8 cellular contexts compared by ENCODE assay signal in genomic region chr2:170715932-170716777, GRCh38. TPM values are rescaled to one million over a fixed set of nuclear protein-coding genes. Genes with fewer than 3 reads are reported as not detected.
DNase-seq lines count a peak whose midpoint lies in the region; ATAC-seq, FAIRE-seq and TF ChIP-seq lines count a peak whose summit lies in the region.

No MANE protein-coding gene starts in this region.

- TF ChIP-seq CTCF in smooth muscle cell (IDR thresholded peaks at IDR 0.05; ENCODE audit: borderline replicate concordance, insufficient read depth, poor library complexity, severe bottlenecking), result no peak

- no peak overlapping the region for H3K9ac ChIP-seq in iPS-20b (ENCODE audit: low read depth, low read length)
- H3K9ac ChIP-seq in smooth muscle cell (ENCODE audit: low read depth), result no peak overlapping the region

- no peaks in the 10 kb centered on the region for H3K79me2 ChIP-seq in smooth muscle cell (ENCODE audit: low read depth)

- no peaks in the 10 kb centered on the region for H3F3A ChIP-seq in smooth muscle cell (ENCODE audit: low read depth)

- H3K27me3 ChIP-seq in iPS-20b (ENCODE audit: insufficient read depth, low read length), result peaks cover 100% of the 10 kb centered on the region
- H3K27me3 ChIP-seq in smooth muscle cell (ENCODE audit: low read depth), result peaks cover 98% of the 10 kb centered on the region
- no peaks in the 10 kb centered on the region for H3K27me3 ChIP-seq in MG63

- WGBS in smooth muscle cell (ENCODE audit: low lambda C conversion rate), result 3% methylated on average over 37 of the region's 95 CpGs

- ATAC-seq in HG03139 (IDR thresholded peaks at IDR 0.05; ENCODE audit: unreplicated experiment), result no peak

- peak; percentile 44 for FAIRE-seq in HTR-8/SVneo (lab: Jason Lieb, UNC)

- H3K4me1 ChIP-seq in iPS-20b (ENCODE audit: insufficient read depth, low read length) (peaks cover 6% of the 10 kb centered on the region), smooth muscle cell (ENCODE audit: low read depth) (peaks cover 50% of the 10 kb centered on the region)

- H4K20me1 ChIP-seq in smooth muscle cell (ENCODE audit: low read depth), result no peaks in the 10 kb centered on the region

- H3K27ac ChIP-seq in iPS-20b (ENCODE audit: low read length), result no peak overlapping the region
- no peak overlapping the region for H3K27ac ChIP-seq in smooth muscle cell (ENCODE audit: low read depth)

- DNase-seq in HTR-8/SVneo (ENCODE audit: insufficient read length, low spot score) (no peak), smooth muscle cell (lab: John Stamatoyannopoulos, UW; ENCODE audit: unreplicated experiment) (no peak), MG63 (no peak), kidney glomerular epithelial cell (lab: John Stamatoyannopoulos, UW) (no peak)
- peak; percentile 54 for DNase-seq in activated CD8-positive, alpha-beta memory T cell treated with anti-CD3 and anti-CD28 coated beads, Interleukin-2, amount 50 U/mL, for 48 hours
- no peak for DNase-seq in activated CD4-positive, CD25-positive, alpha-beta regulatory T cell treated with anti-CD3 and anti-CD28 coated beads, Interleukin-2, amount 50 U/mL, for 72 hours

- H3K4me3 ChIP-seq in iPS-20b (ENCODE audit: low read length), result peak overlapping the region; percentile 57
- peak overlapping the region; percentile 67 for H3K4me3 ChIP-seq in smooth muscle cell
- H3K4me3 ChIP-seq in MG63, result no peak overlapping the region

- peak overlapping the region; percentile 93 for H3K4me2 ChIP-seq in smooth muscle cell

- no peaks in the 10 kb centered on the region; the same call in 1 of the 2 replicates for H3K9me3 ChIP-seq in iPS-20b (ENCODE audit: insufficient read depth, low read depth, low read length)
- H3K9me3 ChIP-seq in smooth muscle cell (replicated peaks; ENCODE audit: low read depth), result no peaks in the 10 kb centered on the region
- no peaks in the 10 kb centered on the region for H3K9me3 ChIP-seq in MG63

- H3K36me3 ChIP-seq in iPS-20b (ENCODE audit: insufficient read depth, low read depth, low read length) (no peaks in the 10 kb centered on the region; the same call in 1 of the 2 replicates), smooth muscle cell (ENCODE audit: low read depth) (no peaks in the 10 kb centered on the region), MG63 (no peaks in the 10 kb centered on the region)

- peak overlapping the region; percentile 87 for H2AFZ ChIP-seq in smooth muscle cell (ENCODE audit: low read depth)

RNA-seq across cellular contexts. Expression of gene SP5, which starts 1.0 kb away (rescaled TPM):
- total RNA-seq in smooth muscle cell, result 0.04 TPM in 1 of 2 replicates, not detected in the other
- not detected in 2 replicates for polyA plus RNA-seq in smooth muscle cell
- 0.20 and 0.39 TPM in 2 replicates for total RNA-seq in MG63 (2014; rRNA removed; shearing (Covaris generic); ENCODE audit: low replicate concordance)

RNA-seq across cellular contexts. Expression of gene ERICH2, which starts 54.0 kb away (rescaled TPM):
- not detected in 2 replicates for total RNA-seq in smooth muscle cell
- 0.97 and 1.3 TPM in 2 replicates for polyA plus RNA-seq in smooth muscle cell
- 1.5 TPM in 1 of 2 replicates, not detected in the other for total RNA-seq in MG63 (2014; rRNA removed; shearing (Covaris generic); ENCODE audit: low replicate concordance)
